Comparison of ENCODE assay signal across 8 cellular contexts in genomic region chr21:17454315-17455027, GRCh38.
A peak's percentile ranks its signal among the peaks of the same experiment; 100 is the strongest.
DNase-seq lines count a peak whose midpoint lies in the region; ATAC-seq and TF ChIP-seq lines count a peak whose summit lies in the region.

No MANE protein-coding gene starts in this region.

- DNase-seq in GM12865 (ENCODE audit: low read depth) = peak; percentile 68
- DNase-seq in RPMI8226 = peak; percentile 80
- peak in 56 of 58 donors; percentile 9 to 79 (median 54) for DNase-seq in anterior cingulate cortex (lab: John Stamatoyannopoulos, UW)
- peak; percentile 59 for DNase-seq in iPS-NIHi11 (ENCODE audit: low spot score)
- peak; percentile 23 for DNase-seq in stimulated activated CD4-positive, alpha-beta T cell treated with anti-CD3 and anti-CD28 coated beads, Interleukin-4, amount 100 ng/mL, for 1 hour
- DNase-seq in NCI-H128 (lab: John Stamatoyannopoulos, UW; ENCODE audit: unreplicated experiment) = no peak
- DNase-seq in activated gamma-delta T cell (lab: John Stamatoyannopoulos, UW) = no peak

- H3K4me3 ChIP-seq in GM12865 (ENCODE audit: low read depth, low read length) = no peak overlapping the region

- peak; percentile 73 for ATAC-seq in HG03354 (IDR thresholded peaks at IDR 0.05; ENCODE audit: poor library complexity, severe bottlenecking, unreplicated experiment)

- no peak for TF ChIP-seq CTCF in GM12865 (IDR thresholded peaks at IDR 0.05; ENCODE audit: insufficient read depth, low read depth, low read length, missing control alignments)

Comparison
In these comparisons a context has a peak if more than half of its experiments do, and no peak if none do; other contexts are left out.
1. DNase-seq: peak in GM12865 (single experiment), RPMI8226 (single experiment), anterior cingulate cortex (56 of 58), iPS-NIHi11 (single experiment) and stimulated activated CD4-positive, alpha-beta T cell treated with anti-CD3 and anti-CD28 coated beads, Interleukin-4, amount 100 ng/mL, for 1 hour (single experiment); none in NCI-H128 (single experiment) and activated gamma-delta T cell (single experiment).